27 cellular contexts compared by ENCODE assay signal in genomic region chr4:74612837-74613236, GRCh38.
"Had no signal": no experiment of that assay in that cellular context is flagged by ENCODE, and none has a peak within 500 bp of the region (broad histone marks: within the 10 kb centered on the region; RNA-seq: fewer than 3 reads in every experiment).

No MANE protein-coding gene starts in this region.

- H3K27me3 ChIP-seq: SJSA1 had no signal

- H3K9ac ChIP-seq: KMS-11 had no signal

- H3K4me3 ChIP-seq: K562, SJSA1, SK-N-MC had no signal

- H3K27ac ChIP-seq: HL-60, KMS-11, SJSA1, SK-N-MC had no signal

- H3K36me3 ChIP-seq: SJSA1 had no signal

- FAIRE-seq: HTR-8/SVneo, RCC 7860 had no signal

- H3K9me3 ChIP-seq: SJSA1 had no signal

- H3K4me2 ChIP-seq: KMS-11 had no signal

- DNase-seq: Kasumi-1, MM.1S, MV-4-11, NCI-H1048, NCI-H1105, NCI-H1417, NCI-H146, NCI-H1694 treated with DMSO at 0.1 percent for 48 hours, NCI-H1930, NCI-H2081, NCI-H2107, NCI-H2227 treated with DMSO at 0.1 percent for 48 hours, NCI-H446, NCI-H510A, NCI-H524 treated with DMSO at 0.1 percent for 48 hours, NCI-H69, NCI-H774, Right ventricle myocardium superior, RPMI8226, SIG-M5 had no signal

- H3K4me1 ChIP-seq: SJSA1 had no signal
